1 cellular context compared by ENCODE assay signal in genomic region chr19:18438331-18439024, GRCh38.
A peak's percentile ranks its signal among the peaks of the same experiment; 100 is the strongest.
TF ChIP-seq lines count a peak whose summit lies in the region.

No MANE protein-coding gene starts in this region.

TF ChIP-seq in WTC11, 78 proteins besides CTCF, POLR2A, EP300 and RAD21 (continued from another document):
- TF ChIP-seq ZSCAN18 (CRISPR knock-in tag; IDR thresholded peaks at IDR 0.05) (no peak), CREB1 (CRISPR knock-in tag; IDR thresholded peaks at IDR 0.05) (no peak), KAT7 (CRISPR knock-in tag; IDR thresholded peaks at IDR 0.05; ENCODE audit: borderline replicate concordance) (no peak), MLX (CRISPR knock-in tag; IDR thresholded peaks at IDR 0.05) (no peak), TCF7 (CRISPR knock-in tag; IDR thresholded peaks at IDR 0.05; ENCODE audit: low read depth) (no peak), ELF4 (CRISPR knock-in tag; IDR thresholded peaks at IDR 0.05; ENCODE audit: low read depth) (no peak), IRF1 (CRISPR knock-in tag; IDR thresholded peaks at IDR 0.05) (no peak), EMX1 (CRISPR knock-in tag; IDR thresholded peaks at IDR 0.05) (no peak), HMGXB4 (CRISPR knock-in tag; IDR thresholded peaks at IDR 0.05) (0 out of 2 replicates have a peak, but pooled peaks have one; percentile 13), NFE2L1 (CRISPR knock-in tag; IDR thresholded peaks at IDR 0.05) (no peak), NR2C2 (CRISPR knock-in tag; IDR thresholded peaks at IDR 0.05) (no peak), TEAD1 (CRISPR knock-in tag; IDR thresholded peaks at IDR 0.05) (0 out of 2 replicates have a peak, but pooled peaks have one; percentile 17), ZNF317 (CRISPR knock-in tag; IDR thresholded peaks at IDR 0.05; ENCODE audit: borderline replicate concordance, low read depth) (no peak), E2F4 (CRISPR knock-in tag; IDR thresholded peaks at IDR 0.05; ENCODE audit: borderline replicate concordance, low read depth) (no peak), ZBTB21 (CRISPR knock-in tag; IDR thresholded peaks at IDR 0.05; ENCODE audit: borderline replicate concordance) (no peak), TEAD4 (CRISPR knock-in tag; IDR thresholded peaks at IDR 0.05) (no peak), NFATC4 (CRISPR knock-in tag; IDR thresholded peaks at IDR 0.05) (no peak), NR3C1 (CRISPR knock-in tag; conservative IDR thresholded peaks at IDR 0.05; ENCODE audit: low read depth) (no peak), PRDM15 (CRISPR knock-in tag; IDR thresholded peaks at IDR 0.05) (no peak), ETV6 (CRISPR knock-in tag; IDR thresholded peaks at IDR 0.05) (0 out of 2 replicates have a peak, but pooled peaks have one; percentile 49), MAX (CRISPR knock-in tag; IDR thresholded peaks at IDR 0.05) (peak; percentile 56; the same call in 1 of the 2 replicates), FOXP1 (CRISPR knock-in tag; IDR thresholded peaks at IDR 0.05; ENCODE audit: borderline replicate concordance) (peak; percentile 58; the same call in 1 of the 2 replicates), ZMAT4 (CRISPR knock-in tag; IDR thresholded peaks at IDR 0.05) (no peak)
